Comparison of ENCODE assay signal across 26 cellular contexts in genomic region chr12:49910331-49911212, GRCh38. TPM values are rescaled to one million over a fixed set of nuclear protein-coding genes. Genes with fewer than 3 reads are reported as not detected.
DNase-seq lines count a peak whose midpoint lies in the region; ATAC-seq and TF ChIP-seq lines count a peak whose summit lies in the region.
"Had no signal": no experiment of that assay in that cellular context is flagged by ENCODE, and none has a peak within 500 bp of the region (broad histone marks: within the 10 kb centered on the region; RNA-seq: fewer than 3 reads in every experiment).

No MANE protein-coding gene starts in this region.

- CTCF ChIA-PET in activated CD4-positive, alpha-beta T cell treated with anti-CD3 and anti-CD28 coated beads, Interleukin-2, amount 10 ng/mL, durations not matched to agents 7 days and 5 days (lab: Charles Lee), result no interaction called here

- intact Hi-C loops in lower lobe of right lung (cut with DNase I), result no loop called here
- intact Hi-C loops in thyroid gland (cut with DNase I), result no loop called here

- ATAC-seq in activated T-helper 17 cell treated with anti-CD3 and anti-CD28 coated beads, Interleukin-2, amount 50 U/mL, for 72 hours (replicated peaks), result no peak
- ATAC-seq in lower lobe of right lung (no peak), HG02623 (IDR thresholded peaks at IDR 0.05; ENCODE audit: unreplicated experiment) (no peak), HG03025 (IDR thresholded peaks at IDR 0.05; ENCODE audit: low FRiP score, unreplicated experiment) (no peak)
- ATAC-seq: naive thymus-derived CD8-positive, alpha-beta T cell had no signal

- TF ChIP-seq POLR2A in thyroid gland (IDR thresholded peaks at IDR 0.05), result no peak

- POLR2A ChIA-PET in activated CD4-positive, alpha-beta T cell treated with anti-CD3 and anti-CD28 coated beads, Interleukin-2, amount 10 ng/mL, durations not matched to agents 7 days and 5 days (lab: Charles Lee), result no interaction called here

- H3K4me3 ChIP-seq in lower lobe of right lung (no peak overlapping the region), thyroid gland (replicated peaks in 1 of 3) (no peak overlapping the region)
- H3K4me3 ChIP-seq: left ventricle myocardium inferior, pancreas, suprapubic skin had no signal

- H3K27me3 Mint-ChIP-seq in activated CD4-positive, alpha-beta T cell treated with anti-CD3 and anti-CD28 coated beads, Interleukin-2, amount 10 ng/mL, durations not matched to agents 7 days and 5 days, result peaks cover 6% of the 10 kb centered on the region
- peaks cover 7% of the 10 kb centered on the region for H3K27me3 Mint-ChIP-seq in activated T-helper 17 cell treated with anti-CD3 and anti-CD28 coated beads, Interleukin-2, amount 50 U/mL, for 72 hours

- H3K27ac Mint-ChIP-seq in activated CD4-positive, alpha-beta T cell treated with anti-CD3 and anti-CD28 coated beads, Interleukin-2, amount 10 ng/mL, durations not matched to agents 7 days and 5 days, result peak overlapping the region; percentile 20
- peak overlapping the region; percentile 28 for H3K27ac Mint-ChIP-seq in activated T-helper 17 cell treated with anti-CD3 and anti-CD28 coated beads, Interleukin-2, amount 50 U/mL, for 72 hours
- H3K27ac Mint-ChIP-seq: activated naive CD8-positive, alpha-beta T cell treated with anti-CD3 and anti-CD28 coated beads, Interleukin-2, amount 10 ng/mL, durations not matched to agents 7 days and 5 days; naive thymus-derived CD8-positive, alpha-beta T cell had no signal

- H3K9me3 ChIP-seq in lower lobe of right lung (no peaks in the 10 kb centered on the region), thyroid gland (no peaks in the 10 kb centered on the region)
- H3K9me3 ChIP-seq: left ventricle myocardium inferior, pancreas, suprapubic skin had no signal

- no peaks in the 10 kb centered on the region for H3K36me3 Mint-ChIP-seq in activated CD4-positive, alpha-beta T cell treated with anti-CD3 and anti-CD28 coated beads, Interleukin-2, amount 10 ng/mL, durations not matched to agents 7 days and 5 days (ENCODE audit: low read depth)
- H3K36me3 Mint-ChIP-seq in activated T-helper 17 cell treated with anti-CD3 and anti-CD28 coated beads, Interleukin-2, amount 50 U/mL, for 72 hours (ENCODE audit: low read depth), result no peaks in the 10 kb centered on the region
- H3K36me3 Mint-ChIP-seq: activated naive CD8-positive, alpha-beta T cell treated with anti-CD3 and anti-CD28 coated beads, Interleukin-2, amount 10 ng/mL, durations not matched to agents 7 days and 5 days; CD4-positive, alpha-beta memory T cell; naive thymus-derived CD8-positive, alpha-beta T cell had no signal

- no peak overlapping the region for H3K4me3 Mint-ChIP-seq in activated CD4-positive, alpha-beta T cell treated with anti-CD3 and anti-CD28 coated beads, Interleukin-2, amount 10 ng/mL, durations not matched to agents 7 days and 5 days
- no peak overlapping the region for H3K4me3 Mint-ChIP-seq in activated T-helper 17 cell treated with anti-CD3 and anti-CD28 coated beads, Interleukin-2, amount 50 U/mL, for 72 hours
- H3K4me3 Mint-ChIP-seq: activated naive CD8-positive, alpha-beta T cell treated with anti-CD3 and anti-CD28 coated beads, Interleukin-2, amount 10 ng/mL, durations not matched to agents 7 days and 5 days; CD4-positive, alpha-beta memory T cell; naive thymus-derived CD8-positive, alpha-beta T cell had no signal

- no peaks in the 10 kb centered on the region for H3K4me1 ChIP-seq in lower lobe of right lung
- peaks cover 8 to 21% of the 10 kb centered on the region in 2 donors for H3K4me1 ChIP-seq in thyroid gland
- H3K4me1 ChIP-seq: pancreas had no signal

- TF ChIP-seq CTCF in lower lobe of right lung (IDR thresholded peaks at IDR 0.05), result no peak
- no peak for TF ChIP-seq CTCF in thyroid gland (IDR thresholded peaks at IDR 0.05)
- no peak for TF ChIP-seq CTCF in GM20000 (IDR thresholded peaks at IDR 0.05; ENCODE audit: extremely low read depth, missing control alignments)

- WGBS in thyroid gland, 2 donors, result 47 to 60% methylated on average over 15 of the region's 15 CpGs

- H3K27me3 ChIP-seq in lower lobe of right lung (ENCODE audit: low read depth), result no peaks in the 10 kb centered on the region
- H3K27me3 ChIP-seq in thyroid gland, result no peaks in the 10 kb centered on the region
- H3K27me3 ChIP-seq: pancreas, suprapubic skin had no signal

- H3K9me3 Mint-ChIP-seq in activated CD4-positive, alpha-beta T cell treated with anti-CD3 and anti-CD28 coated beads, Interleukin-2, amount 10 ng/mL, durations not matched to agents 7 days and 5 days, result no peaks in the 10 kb centered on the region
- no peaks in the 10 kb centered on the region for H3K9me3 Mint-ChIP-seq in activated T-helper 17 cell treated with anti-CD3 and anti-CD28 coated beads, Interleukin-2, amount 50 U/mL, for 72 hours
- H3K9me3 Mint-ChIP-seq: activated naive CD8-positive, alpha-beta T cell treated with anti-CD3 and anti-CD28 coated beads, Interleukin-2, amount 10 ng/mL, durations not matched to agents 7 days and 5 days; CD4-positive, alpha-beta memory T cell; naive thymus-derived CD8-positive, alpha-beta T cell had no signal

- H3K36me3 ChIP-seq in lower lobe of right lung (no peaks in the 10 kb centered on the region), thyroid gland (no peaks in the 10 kb centered on the region)
- H3K36me3 ChIP-seq: left ventricle myocardium inferior, pancreas, suprapubic skin had no signal

- H3K27ac ChIP-seq in lower lobe of right lung (no peak overlapping the region), thyroid gland (peak overlapping the region; percentile 40 to 85 (median 58))
- H3K27ac ChIP-seq: left ventricle myocardium inferior, pancreas, suprapubic skin had no signal

- DNase-seq in activated CD4-positive, alpha-beta T cell treated with anti-CD3 and anti-CD28 coated beads, Interleukin-2, amount 10 ng/mL, durations not matched to agents 7 days and 5 days, result no peak
- DNase-seq in activated CD4-positive, alpha-beta T cell treated with anti-CD3 and anti-CD28 coated beads for 1 hour, result no peak
- DNase-seq in lower lobe of right lung (peak; percentile 20), thyroid gland (peak; percentile 89), GM20000 (ENCODE audit: low spot score) (no peak)
- DNase-seq: 8988T; activated gamma-delta T cell; activated naive CD8-positive, alpha-beta T cell treated with anti-CD3 and anti-CD28 coated beads, Interleukin-2, amount 10 ng/mL, durations not matched to agents 7 days and 5 days; activated T-cell treated with anti-CD3 and anti-CD28 coated beads, Interleukin-2, amount 50 U/mL, for 1 hour; AML-193; CD4-positive, alpha-beta memory T cell; left ventricle myocardium inferior; midbrain; naive thymus-derived CD8-positive, alpha-beta T cell; NCI-H1092 treated with DMSO at 0.1 percent for 48 hours; NCI-H526; SHP77 treated with DMSO at 0.1 percent for 48 hours; stimulated activated CD4-positive, alpha-beta T cell treated with anti-CD3 and anti-CD28 coated beads, Interleukin-4, amount 100 ng/mL, for 1 hour had no signal

- peaks cover 2% of the 10 kb centered on the region for H3K4me1 Mint-ChIP-seq in activated CD4-positive, alpha-beta T cell treated with anti-CD3 and anti-CD28 coated beads, Interleukin-2, amount 10 ng/mL, durations not matched to agents 7 days and 5 days
- H3K4me1 Mint-ChIP-seq in activated T-helper 17 cell treated with anti-CD3 and anti-CD28 coated beads, Interleukin-2, amount 50 U/mL, for 72 hours, result no peaks in the 10 kb centered on the region
- H3K4me1 Mint-ChIP-seq: naive thymus-derived CD8-positive, alpha-beta T cell had no signal

RNA-seq across cellular contexts. Expression of gene FAIM2, which starts 6.9 kb away (rescaled TPM):
- under 1 TPM; 0.33 to 0.50 TPM for total RNA-seq in activated CD4-positive, alpha-beta T cell treated with anti-CD3 and anti-CD28 coated beads, Interleukin-2, amount 10 ng/mL, durations not matched to agents 7 days and 5 days
- total RNA-seq in activated T-helper 17 cell treated with anti-CD3 and anti-CD28 coated beads, Interleukin-2, amount 50 U/mL, for 72 hours, result 1 to 10 TPM in 1 of 2 donors, under 1 TPM in 1; 0.73 to 1.6 TPM
- total RNA-seq in lower lobe of right lung (2.9 TPM), thyroid gland (1 to 10 TPM in 1 of 4 donors, under 1 TPM in 2, not detected in 1; 0.13 to 3.0 (median 0.33) TPM)
- total RNA-seq: endothelial cell of umbilical vein; naive thymus-derived CD8-positive, alpha-beta T cell had no signal

RNA-seq across cellular contexts. Expression of gene AQP2, which starts 40.0 kb away (rescaled TPM):
- not detected for total RNA-seq in activated CD4-positive, alpha-beta T cell treated with anti-CD3 and anti-CD28 coated beads, Interleukin-2, amount 10 ng/mL, durations not matched to agents 7 days and 5 days
- total RNA-seq in activated T-helper 17 cell treated with anti-CD3 and anti-CD28 coated beads, Interleukin-2, amount 50 U/mL, for 72 hours, result not detected
- total RNA-seq in lower lobe of right lung, result not detected
- total RNA-seq in thyroid gland, result under 1 TPM in 1 of 4 donors, not detected in 3; 0.67 TPM
- total RNA-seq: activated CD8-positive, alpha-beta memory T cell treated with anti-CD3 and anti-CD28 coated beads for 36 hours; activated naive CD8-positive, alpha-beta T cell treated with anti-CD3 and anti-CD28 coated beads, Interleukin-2, amount 10 ng/mL, durations not matched to agents 7 days and 5 days; CD4-positive, alpha-beta memory T cell; endothelial cell of umbilical vein; left ventricle myocardium inferior; M059J; naive thymus-derived CD8-positive, alpha-beta T cell had no signal

RNA-seq across cellular contexts. Expression of gene AQP5, which starts 51.1 kb away (rescaled TPM):
- not detected for total RNA-seq in activated CD4-positive, alpha-beta T cell treated with anti-CD3 and anti-CD28 coated beads, Interleukin-2, amount 10 ng/mL, durations not matched to agents 7 days and 5 days
- not detected for total RNA-seq in activated T-helper 17 cell treated with anti-CD3 and anti-CD28 coated beads, Interleukin-2, amount 50 U/mL, for 72 hours
- total RNA-seq in lower lobe of right lung (6.4 TPM), thyroid gland (1 to 10 TPM in 3 of 4 donors, not detected in 1; 1.1 to 3.5 (median 2.0) TPM)
- total RNA-seq: activated CD8-positive, alpha-beta memory T cell treated with anti-CD3 and anti-CD28 coated beads for 36 hours; activated naive CD8-positive, alpha-beta T cell treated with anti-CD3 and anti-CD28 coated beads, Interleukin-2, amount 10 ng/mL, durations not matched to agents 7 days and 5 days; CD4-positive, alpha-beta memory T cell; naive thymus-derived CD8-positive, alpha-beta T cell had no signal

Comparison
In these comparisons a context has a peak if more than half of its experiments do, and no peak if none do; other contexts are left out.
1. DNase-seq: peak in lower lobe of right lung (single experiment) and thyroid gland (2 of 2); none in activated CD4-positive, alpha-beta T cell treated with anti-CD3 and anti-CD28 coated beads, Interleukin-2, amount 10 ng/mL, durations not matched to agents 7 days and 5 days (single experiment), activated CD4-positive, alpha-beta T cell treated with anti-CD3 and anti-CD28 coated beads for 1 hour (single experiment) and GM20000 (single experiment).